21 cellular contexts compared by ENCODE assay signal in genomic region chr2:235518317-235519090, GRCh38. TPM values are rescaled to one million over a fixed set of nuclear protein-coding genes. Genes with fewer than 3 reads are reported as not detected.
A peak's percentile ranks its signal among the peaks of the same experiment; 100 is the strongest.
DNase-seq lines count a peak whose midpoint lies in the region; ATAC-seq and TF ChIP-seq lines count a peak whose summit lies in the region.
"Had no signal": no experiment of that assay in that cellular context is flagged by ENCODE, and none has a peak within 500 bp of the region (broad histone marks: within the 10 kb centered on the region; RNA-seq: fewer than 3 reads in every experiment).

No MANE protein-coding gene starts in this region.

- no peaks in the 10 kb centered on the region for H3K9me3 ChIP-seq in mucosa of rectum (ENCODE audit: control insufficient read depth in 2 of 2, low read length in 2 of 2)
- H3K9me3 ChIP-seq: Caco-2, pancreas had no signal

- no peak overlapping the region for H3K4me3 Mint-ChIP-seq in chondrocyte (ENCODE audit: unreplicated experiment)
- H3K4me3 Mint-ChIP-seq: central memory CD8-positive, alpha-beta T cell; GM23338; T-cell had no signal

- H3K4me3 ChIP-seq in mucosa of rectum (ENCODE audit: low read length in 2 of 2): no peak overlapping the region
- H3K4me3 ChIP-seq: GM12878, GM23338, pancreas, smooth muscle cell had no signal

- no peaks in the 10 kb centered on the region for H3K9me3 Mint-ChIP-seq in chondrocyte (ENCODE audit: low read depth)
- H3K9me3 Mint-ChIP-seq: activated T-helper 2 cell treated with anti-CD3 and anti-CD28 coated beads, Interferon-gamma antibody, Interleukin-2, Interleukin-4, amounts not matched to agents 10 μg/mL and 5 μg/mL and 100 μg/mL, durations not matched to agents 14 hours and 24 hours and 36 hours; central memory CD8-positive, alpha-beta T cell; T-cell had no signal

- ATAC-seq in GM19452 (IDR thresholded peaks at IDR 0.05; ENCODE audit: unreplicated experiment) (no peak), GM19455 (IDR thresholded peaks at IDR 0.05; ENCODE audit: unreplicated experiment) (no peak), GM18868 (IDR thresholded peaks at IDR 0.05; ENCODE audit: unreplicated experiment) (no peak)
- ATAC-seq: GM12878, GM23338, pancreas, T-cell had no signal

- TF ChIP-seq EP300 in Ishikawa (IDR thresholded peaks at IDR 0.05; ENCODE audit: borderline replicate concordance): no peak

- no peaks in the 10 kb centered on the region for H3K27me3 Mint-ChIP-seq in chondrocyte (ENCODE audit: low read depth)
- H3K27me3 Mint-ChIP-seq: central memory CD8-positive, alpha-beta T cell had no signal

- no peaks in the 10 kb centered on the region for H3K36me3 Mint-ChIP-seq in chondrocyte (ENCODE audit: low read depth)
- H3K36me3 Mint-ChIP-seq: T-cell had no signal

- no peaks in the 10 kb centered on the region for H3K27me3 ChIP-seq in mucosa of rectum (ENCODE audit: control insufficient read depth in 2 of 2, insufficient read depth in 2 of 2, low read length in 2 of 2)
- H3K27me3 ChIP-seq: pancreas had no signal

- DNase-seq in AG20443 (ENCODE audit: low spot score) (peak; percentile 32), chondrocyte (ENCODE audit: low spot score) (no peak), DMS153 treated with DMSO at 0.1 percent for 48 hours (lab: John Stamatoyannopoulos, UW; ENCODE audit: unreplicated experiment) (no peak)
- DNase-seq: AML-193; Caco-2; GDM1; NK-92 treated with Interleukin-12 subunit alpha and Interleukin-12 subunit beta, amount 100 ng/mL, for 24 hours; T-cell; WERI-Rb-1 had no signal

- no peak overlapping the region for H3K9ac ChIP-seq in mucosa of rectum (ENCODE audit: low read depth in 1 of 2, low read length in 2 of 2)

- no peak for TF ChIP-seq CTCF in chondrocyte (IDR thresholded peaks at IDR 0.05)

- H3K27ac ChIP-seq in mucosa of rectum (ENCODE audit: low read depth in 2 of 2, low read length in 2 of 2): peak overlapping the region; percentile 32 to 42
- H3K27ac ChIP-seq: HL-60, pancreas, WERI-Rb-1 had no signal

- H3K4me1 Mint-ChIP-seq in chondrocyte (ENCODE audit: low read depth): peaks cover 23% of the 10 kb centered on the region
- H3K4me1 Mint-ChIP-seq: T-cell had no signal

- H3K27ac Mint-ChIP-seq in chondrocyte (ENCODE audit: unreplicated experiment): peak overlapping the region; percentile 77
- H3K27ac Mint-ChIP-seq: activated T-helper 2 cell treated with anti-CD3 and anti-CD28 coated beads, Interferon-gamma antibody, Interleukin-2, Interleukin-4, amounts not matched to agents 10 μg/mL and 5 μg/mL and 100 μg/mL, durations not matched to agents 14 hours and 24 hours and 36 hours; GM23338; T-cell had no signal

- TF ChIP-seq RAD21 in Ishikawa (IDR thresholded peaks at IDR 0.05; ENCODE audit: low read depth): 0 out of 2 replicates have a peak, but pooled peaks have one; percentile 1

- peaks cover 27 to 36% of the 10 kb centered on the region in 2 donors for H3K4me1 ChIP-seq in mucosa of rectum (ENCODE audit: control insufficient read depth in 2 of 2, insufficient read depth in 2 of 2, low read length in 2 of 2)
- H3K4me1 ChIP-seq: Caco-2 had no signal

- H3K36me3 ChIP-seq in mucosa of rectum (ENCODE audit: control insufficient read depth in 2 of 2, insufficient read depth in 2 of 2, low read length in 2 of 2): no peaks in the 10 kb centered on the region
- H3K36me3 ChIP-seq: pancreas, WERI-Rb-1 had no signal

TF ChIP-seq in Ishikawa, 13 proteins besides CTCF, POLR2A, EP300 and RAD21:
- TF ChIP-seq TEAD4 (IDR thresholded peaks at IDR 0.05) (peak; percentile 38; the same call in 1 of the 2 replicates), NFIC (IDR thresholded peaks at IDR 0.05) (peak; percentile 47; the same call in 1 of the 2 replicates), FOXM1 (IDR thresholded peaks at IDR 0.05; ENCODE audit: borderline replicate concordance, low read depth) (no peak), USF1 (IDR thresholded peaks at IDR 0.05) (no peak)
- TF ChIP-seq, protein P1, sequence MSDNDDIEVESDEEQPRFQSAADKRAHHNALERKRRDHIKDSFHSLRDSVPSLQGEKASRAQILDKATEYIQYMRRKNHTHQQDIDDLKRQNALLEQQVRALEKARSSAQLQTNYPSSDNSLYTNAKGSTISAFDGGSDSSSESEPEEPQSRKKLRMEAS (IDR thresholded peaks at IDR 0.05): no peak

RNA-seq across cellular contexts. Expression of gene AGAP1, which starts 24.7 kb away (rescaled TPM):
- 35.5 to 46.7 TPM (median 39.0 TPM) in 3 replicates for total RNA-seq in chondrocyte
